1 cellular context compared by ENCODE assay signal in genomic region chr1:160747717-160748116, GRCh38.
TF ChIP-seq lines count a peak whose summit lies in the region.

No MANE protein-coding gene starts in this region.

TF ChIP-seq in WTC11, 78 proteins besides CTCF, POLR2A, EP300 and RAD21 (continued from another document):
- TF ChIP-seq, protein P1, sequence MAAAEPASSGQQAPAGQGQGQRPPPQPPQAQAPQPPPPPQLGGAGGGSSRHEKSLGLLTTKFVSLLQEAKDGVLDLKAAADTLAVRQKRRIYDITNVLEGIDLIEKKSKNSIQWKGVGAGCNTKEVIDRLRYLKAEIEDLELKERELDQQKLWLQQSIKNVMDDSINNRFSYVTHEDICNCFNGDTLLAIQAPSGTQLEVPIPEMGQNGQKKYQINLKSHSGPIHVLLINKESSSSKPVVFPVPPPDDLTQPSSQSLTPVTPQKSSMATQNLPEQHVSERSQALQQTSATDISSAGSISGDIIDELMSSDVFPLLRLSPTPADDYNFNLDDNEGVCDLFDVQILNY (CRISPR knock-in tag; IDR thresholded peaks at IDR 0.05), result no peak
- TF ChIP-seq NR1H2 (CRISPR knock-in tag; IDR thresholded peaks at IDR 0.05) (no peak), EMX1 (CRISPR knock-in tag; IDR thresholded peaks at IDR 0.05) (no peak), ZNF425 (CRISPR knock-in tag; conservative IDR thresholded peaks at IDR 0.05) (no peak), SOX15 (CRISPR knock-in tag; IDR thresholded peaks at IDR 0.05) (no peak), ZNF121 (CRISPR knock-in tag; IDR thresholded peaks at IDR 0.05) (no peak), E2F1 (CRISPR knock-in tag; IDR thresholded peaks at IDR 0.05) (no peak), CREM (CRISPR knock-in tag; IDR thresholded peaks at IDR 0.05) (no peak), GTF2I (CRISPR knock-in tag; conservative IDR thresholded peaks at IDR 0.05) (no peak), ZSCAN18 (CRISPR knock-in tag; IDR thresholded peaks at IDR 0.05) (no peak)
- TF ChIP-seq, protein P2, sequence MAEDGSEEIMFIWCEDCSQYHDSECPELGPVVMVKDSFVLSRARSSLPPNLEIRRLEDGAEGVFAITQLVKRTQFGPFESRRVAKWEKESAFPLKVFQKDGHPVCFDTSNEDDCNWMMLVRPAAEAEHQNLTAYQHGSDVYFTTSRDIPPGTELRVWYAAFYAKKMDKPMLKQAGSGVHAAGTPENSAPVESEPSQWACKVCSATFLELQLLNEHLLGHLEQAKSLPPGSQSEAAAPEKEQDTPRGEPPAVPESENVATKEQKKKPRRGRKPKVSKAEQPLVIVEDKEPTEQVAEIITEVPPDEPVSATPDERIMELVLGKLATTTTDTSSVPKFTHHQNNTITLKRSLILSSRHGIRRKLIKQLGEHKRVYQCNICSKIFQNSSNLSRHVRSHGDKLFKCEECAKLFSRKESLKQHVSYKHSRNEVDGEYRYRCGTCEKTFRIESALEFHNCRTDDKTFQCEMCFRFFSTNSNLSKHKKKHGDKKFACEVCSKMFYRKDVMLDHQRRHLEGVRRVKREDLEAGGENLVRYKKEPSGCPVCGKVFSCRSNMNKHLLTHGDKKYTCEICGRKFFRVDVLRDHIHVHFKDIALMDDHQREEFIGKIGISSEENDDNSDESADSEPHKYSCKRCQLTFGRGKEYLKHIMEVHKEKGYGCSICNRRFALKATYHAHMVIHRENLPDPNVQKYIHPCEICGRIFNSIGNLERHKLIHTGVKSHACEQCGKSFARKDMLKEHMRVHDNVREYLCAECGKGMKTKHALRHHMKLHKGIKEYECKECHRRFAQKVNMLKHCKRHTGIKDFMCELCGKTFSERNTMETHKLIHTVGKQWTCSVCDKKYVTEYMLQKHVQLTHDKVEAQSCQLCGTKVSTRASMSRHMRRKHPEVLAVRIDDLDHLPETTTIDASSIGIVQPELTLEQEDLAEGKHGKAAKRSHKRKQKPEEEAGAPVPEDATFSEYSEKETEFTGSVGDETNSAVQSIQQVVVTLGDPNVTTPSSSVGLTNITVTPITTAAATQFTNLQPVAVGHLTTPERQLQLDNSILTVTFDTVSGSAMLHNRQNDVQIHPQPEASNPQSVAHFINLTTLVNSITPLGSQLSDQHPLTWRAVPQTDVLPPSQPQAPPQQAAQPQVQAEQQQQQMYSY (CRISPR knock-in tag; IDR thresholded peaks at IDR 0.05), result no peak
- TF ChIP-seq, protein P3, sequence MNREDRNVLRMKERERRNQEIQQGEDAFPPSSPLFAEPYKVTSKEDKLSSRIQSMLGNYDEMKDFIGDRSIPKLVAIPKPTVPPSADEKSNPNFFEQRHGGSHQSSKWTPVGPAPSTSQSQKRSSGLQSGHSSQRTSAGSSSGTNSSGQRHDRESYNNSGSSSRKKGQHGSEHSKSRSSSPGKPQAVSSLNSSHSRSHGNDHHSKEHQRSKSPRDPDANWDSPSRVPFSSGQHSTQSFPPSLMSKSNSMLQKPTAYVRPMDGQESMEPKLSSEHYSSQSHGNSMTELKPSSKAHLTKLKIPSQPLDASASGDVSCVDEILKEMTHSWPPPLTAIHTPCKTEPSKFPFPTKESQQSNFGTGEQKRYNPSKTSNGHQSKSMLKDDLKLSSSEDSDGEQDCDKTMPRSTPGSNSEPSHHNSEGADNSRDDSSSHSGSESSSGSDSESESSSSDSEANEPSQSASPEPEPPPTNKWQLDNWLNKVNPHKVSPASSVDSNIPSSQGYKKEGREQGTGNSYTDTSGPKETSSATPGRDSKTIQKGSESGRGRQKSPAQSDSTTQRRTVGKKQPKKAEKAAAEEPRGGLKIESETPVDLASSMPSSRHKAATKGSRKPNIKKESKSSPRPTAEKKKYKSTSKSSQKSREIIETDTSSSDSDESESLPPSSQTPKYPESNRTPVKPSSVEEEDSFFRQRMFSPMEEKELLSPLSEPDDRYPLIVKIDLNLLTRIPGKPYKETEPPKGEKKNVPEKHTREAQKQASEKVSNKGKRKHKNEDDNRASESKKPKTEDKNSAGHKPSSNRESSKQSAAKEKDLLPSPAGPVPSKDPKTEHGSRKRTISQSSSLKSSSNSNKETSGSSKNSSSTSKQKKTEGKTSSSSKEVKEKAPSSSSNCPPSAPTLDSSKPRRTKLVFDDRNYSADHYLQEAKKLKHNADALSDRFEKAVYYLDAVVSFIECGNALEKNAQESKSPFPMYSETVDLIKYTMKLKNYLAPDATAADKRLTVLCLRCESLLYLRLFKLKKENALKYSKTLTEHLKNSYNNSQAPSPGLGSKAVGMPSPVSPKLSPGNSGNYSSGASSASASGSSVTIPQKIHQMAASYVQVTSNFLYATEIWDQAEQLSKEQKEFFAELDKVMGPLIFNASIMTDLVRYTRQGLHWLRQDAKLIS (CRISPR knock-in tag; IDR thresholded peaks at IDR 0.05; ENCODE audit: borderline replicate concordance), result no peak
- TF ChIP-seq, protein P4, sequence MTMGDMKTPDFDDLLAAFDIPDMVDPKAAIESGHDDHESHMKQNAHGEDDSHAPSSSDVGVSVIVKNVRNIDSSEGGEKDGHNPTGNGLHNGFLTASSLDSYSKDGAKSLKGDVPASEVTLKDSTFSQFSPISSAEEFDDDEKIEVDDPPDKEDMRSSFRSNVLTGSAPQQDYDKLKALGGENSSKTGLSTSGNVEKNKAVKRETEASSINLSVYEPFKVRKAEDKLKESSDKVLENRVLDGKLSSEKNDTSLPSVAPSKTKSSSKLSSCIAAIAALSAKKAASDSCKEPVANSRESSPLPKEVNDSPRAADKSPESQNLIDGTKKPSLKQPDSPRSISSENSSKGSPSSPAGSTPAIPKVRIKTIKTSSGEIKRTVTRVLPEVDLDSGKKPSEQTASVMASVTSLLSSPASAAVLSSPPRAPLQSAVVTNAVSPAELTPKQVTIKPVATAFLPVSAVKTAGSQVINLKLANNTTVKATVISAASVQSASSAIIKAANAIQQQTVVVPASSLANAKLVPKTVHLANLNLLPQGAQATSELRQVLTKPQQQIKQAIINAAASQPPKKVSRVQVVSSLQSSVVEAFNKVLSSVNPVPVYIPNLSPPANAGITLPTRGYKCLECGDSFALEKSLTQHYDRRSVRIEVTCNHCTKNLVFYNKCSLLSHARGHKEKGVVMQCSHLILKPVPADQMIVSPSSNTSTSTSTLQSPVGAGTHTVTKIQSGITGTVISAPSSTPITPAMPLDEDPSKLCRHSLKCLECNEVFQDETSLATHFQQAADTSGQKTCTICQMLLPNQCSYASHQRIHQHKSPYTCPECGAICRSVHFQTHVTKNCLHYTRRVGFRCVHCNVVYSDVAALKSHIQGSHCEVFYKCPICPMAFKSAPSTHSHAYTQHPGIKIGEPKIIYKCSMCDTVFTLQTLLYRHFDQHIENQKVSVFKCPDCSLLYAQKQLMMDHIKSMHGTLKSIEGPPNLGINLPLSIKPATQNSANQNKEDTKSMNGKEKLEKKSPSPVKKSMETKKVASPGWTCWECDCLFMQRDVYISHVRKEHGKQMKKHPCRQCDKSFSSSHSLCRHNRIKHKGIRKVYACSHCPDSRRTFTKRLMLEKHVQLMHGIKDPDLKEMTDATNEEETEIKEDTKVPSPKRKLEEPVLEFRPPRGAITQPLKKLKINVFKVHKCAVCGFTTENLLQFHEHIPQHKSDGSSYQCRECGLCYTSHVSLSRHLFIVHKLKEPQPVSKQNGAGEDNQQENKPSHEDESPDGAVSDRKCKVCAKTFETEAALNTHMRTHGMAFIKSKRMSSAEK (CRISPR knock-in tag; IDR thresholded peaks at IDR 0.05; ENCODE audit: borderline replicate concordance), result no peak
- TF ChIP-seq, protein P5, sequence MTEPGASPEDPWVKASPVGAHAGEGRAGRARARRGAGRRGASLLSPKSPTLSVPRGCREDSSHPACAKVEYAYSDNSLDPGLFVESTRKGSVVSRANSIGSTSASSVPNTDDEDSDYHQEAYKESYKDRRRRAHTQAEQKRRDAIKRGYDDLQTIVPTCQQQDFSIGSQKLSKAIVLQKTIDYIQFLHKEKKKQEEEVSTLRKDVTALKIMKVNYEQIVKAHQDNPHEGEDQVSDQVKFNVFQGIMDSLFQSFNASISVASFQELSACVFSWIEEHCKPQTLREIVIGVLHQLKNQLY (CRISPR knock-in tag; IDR thresholded peaks at IDR 0.05), result no peak
- TF ChIP-seq, protein P6, sequence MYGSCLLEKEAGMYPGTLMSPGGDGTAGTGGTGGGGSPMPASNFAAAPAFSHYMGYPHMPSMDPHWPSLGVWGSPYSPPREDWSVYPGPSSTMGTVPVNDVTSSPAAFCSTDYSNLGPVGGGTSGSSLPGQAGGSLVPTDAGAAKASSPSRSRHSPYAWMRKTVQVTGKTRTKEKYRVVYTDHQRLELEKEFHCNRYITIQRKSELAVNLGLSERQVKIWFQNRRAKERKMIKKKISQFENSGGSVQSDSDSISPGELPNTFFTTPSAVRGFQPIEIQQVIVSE (CRISPR knock-in tag; IDR thresholded peaks at IDR 0.05; ENCODE audit: borderline replicate concordance), result no peak
- TF ChIP-seq, protein P7, sequence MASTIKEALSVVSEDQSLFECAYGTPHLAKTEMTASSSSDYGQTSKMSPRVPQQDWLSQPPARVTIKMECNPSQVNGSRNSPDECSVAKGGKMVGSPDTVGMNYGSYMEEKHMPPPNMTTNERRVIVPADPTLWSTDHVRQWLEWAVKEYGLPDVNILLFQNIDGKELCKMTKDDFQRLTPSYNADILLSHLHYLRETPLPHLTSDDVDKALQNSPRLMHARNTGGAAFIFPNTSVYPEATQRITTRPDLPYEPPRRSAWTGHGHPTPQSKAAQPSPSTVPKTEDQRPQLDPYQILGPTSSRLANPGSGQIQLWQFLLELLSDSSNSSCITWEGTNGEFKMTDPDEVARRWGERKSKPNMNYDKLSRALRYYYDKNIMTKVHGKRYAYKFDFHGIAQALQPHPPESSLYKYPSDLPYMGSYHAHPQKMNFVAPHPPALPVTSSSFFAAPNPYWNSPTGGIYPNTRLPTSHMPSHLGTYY (CRISPR knock-in tag; IDR thresholded peaks at IDR 0.05), result no peak
TF ChIP-seq in WTC11: peak in this region for 0.
